In genomic region chr6:26217714-26218075, GRCh38 we compare ENCODE assay signal across 8 cellular contexts.
DNase-seq lines count a peak whose midpoint lies in the region; ATAC-seq and TF ChIP-seq lines count a peak whose summit lies in the region.

No MANE protein-coding gene starts in this region.

- TF ChIP-seq CTCF in left ventricle myocardium inferior (IDR thresholded peaks at IDR 0.05; ENCODE audit: borderline replicate concordance) (no peak), kidney epithelial cell (IDR thresholded peaks at IDR 0.05; ENCODE audit: insufficient read depth, low read length, poor library complexity, severe bottlenecking) (no peak)
- TF ChIP-seq CTCF in activated CD8-positive, alpha-beta T cell treated with anti-CD3 and anti-CD28 coated beads for 36 hours (IDR thresholded peaks at IDR 0.05): no peak

- H3K4me3 ChIP-seq in left ventricle myocardium inferior (peak overlapping the region; percentile 72), kidney epithelial cell (ENCODE audit: low read depth, low read length) (peak overlapping the region; percentile 79), aorta (ENCODE audit: low read length in 2 of 2) (peak overlapping the region; percentile 22 to 38)

- intact Hi-C loops in left ventricle myocardium inferior (cut with micrococcal nuclease): no loop called here
- intact Hi-C loops in cardiac septum (cut with DNase I): loop anchor here (5.0 kb wide), 1 partner anchor 65 kb away; no protein-coding TSS in a partner anchor
- intact Hi-C loops in activated CD8-positive, alpha-beta T cell treated with anti-CD3 and anti-CD28 coated beads for 36 hours (cut with micrococcal nuclease): loop anchor here (2.0 to 5.0 kb wide), 2 partner anchors 15 to 55 kb away; a partner anchor contains a TSS
- intact Hi-C loops in aorta (cut with DNase I): loop anchor here in 1 of 2 donors (5.0 kb wide), 2 partner anchors 55 to 95 kb away; a partner anchor contains a TSS

- H3K4me3 Mint-ChIP-seq in activated CD8-positive, alpha-beta T cell treated with anti-CD3 and anti-CD28 coated beads for 36 hours: no peak overlapping the region

- DNase-seq in left ventricle myocardium inferior (no peak), cardiac septum (ENCODE audit: low spot score) (no peak), kidney epithelial cell (ENCODE audit: low read depth) (no peak), aorta (no peak)
- DNase-seq in activated CD8-positive, alpha-beta T cell treated with anti-CD3 and anti-CD28 coated beads for 36 hours: peak; percentile 31

- no peaks in the 10 kb centered on the region for H3K36me3 Mint-ChIP-seq in activated CD8-positive, alpha-beta T cell treated with anti-CD3 and anti-CD28 coated beads for 36 hours (ENCODE audit: low read depth)

- H3K4me1 ChIP-seq in left ventricle myocardium inferior: peaks cover 34% of the 10 kb centered on the region
- no peaks in the 10 kb centered on the region for H3K4me1 ChIP-seq in aorta (ENCODE audit: control insufficient read depth in 1 of 2, insufficient read depth in 2 of 2, low read length in 2 of 2)

- H3K4me1 Mint-ChIP-seq in activated CD8-positive, alpha-beta T cell treated with anti-CD3 and anti-CD28 coated beads for 36 hours (ENCODE audit: low read depth): peaks cover 13% of the 10 kb centered on the region

- H3K27ac ChIP-seq in left ventricle myocardium inferior (replicated peaks): peak overlapping the region; percentile 97
- H3K27ac ChIP-seq in aorta (ENCODE audit: low read depth in 1 of 2, low read length in 2 of 2): peak overlapping the region; percentile 15 to 79

- no peaks in the 10 kb centered on the region for H3K27me3 Mint-ChIP-seq in activated CD8-positive, alpha-beta T cell treated with anti-CD3 and anti-CD28 coated beads for 36 hours

- H3K9me3 ChIP-seq in left ventricle myocardium inferior (replicated peaks) (no peaks in the 10 kb centered on the region), aorta (ENCODE audit: control insufficient read depth, low read length) (no peaks in the 10 kb centered on the region)

- 2 to 6% methylated on average over 10 of the region's 10 CpGs for WGBS in aorta, 2 donors

- H3K27ac Mint-ChIP-seq in activated CD8-positive, alpha-beta T cell treated with anti-CD3 and anti-CD28 coated beads for 36 hours: no peak overlapping the region

- H3K36me3 ChIP-seq in left ventricle myocardium inferior (no peaks in the 10 kb centered on the region), kidney epithelial cell (ENCODE audit: control insufficient read depth, insufficient read depth, low read length) (no peaks in the 10 kb centered on the region), aorta (ENCODE audit: control insufficient read depth in 1 of 2, insufficient read depth in 2 of 2, low read length in 1 of 2) (no peaks in the 10 kb centered on the region)

- CTCF ChIA-PET in activated CD8-positive, alpha-beta T cell treated with anti-CD3 and anti-CD28 coated beads for 36 hours (lab: Charles Lee): interaction anchor here (1.3 to 2.0 kb wide), 6 partner anchors 10 to 43 kb away, joined by 3 to 8 read pairs (median 6); a partner anchor contains a TSS

- no peaks in the 10 kb centered on the region for H3K9me3 Mint-ChIP-seq in activated CD8-positive, alpha-beta T cell treated with anti-CD3 and anti-CD28 coated beads for 36 hours

- POLR2A ChIA-PET in activated CD8-positive, alpha-beta T cell treated with anti-CD3 and anti-CD28 coated beads for 36 hours (lab: Charles Lee): interaction anchor here (2.5 to 27.2 kb wide), 14 partner anchors 8 to 187 kb away, joined by 5 to 883 read pairs (median 52); a partner anchor contains a TSS

- H3K27me3 ChIP-seq in left ventricle myocardium inferior (ENCODE audit: low read depth) (peaks cover 69% of the 10 kb centered on the region), kidney epithelial cell (ENCODE audit: control insufficient read depth, insufficient read depth, low read length) (no peaks in the 10 kb centered on the region), aorta (ENCODE audit: control insufficient read depth in 1 of 2, insufficient read depth in 2 of 2, low read length in 1 of 2) (no peaks in the 10 kb centered on the region)

- ATAC-seq in activated CD8-positive, alpha-beta T cell treated with anti-CD3 and anti-CD28 coated beads for 36 hours: no peak
- ATAC-seq in aorta (ENCODE audit: low FRiP score) (no peak), HG03442 (IDR thresholded peaks at IDR 0.05; ENCODE audit: unreplicated experiment) (no peak), GM21515 (IDR thresholded peaks at IDR 0.05; ENCODE audit: unreplicated experiment) (no peak), GM21367 (IDR thresholded peaks at IDR 0.05; ENCODE audit: unreplicated experiment) (no peak)
